Comparison of ENCODE assay signal across 15 cellular contexts in the genomic region with DNA sequence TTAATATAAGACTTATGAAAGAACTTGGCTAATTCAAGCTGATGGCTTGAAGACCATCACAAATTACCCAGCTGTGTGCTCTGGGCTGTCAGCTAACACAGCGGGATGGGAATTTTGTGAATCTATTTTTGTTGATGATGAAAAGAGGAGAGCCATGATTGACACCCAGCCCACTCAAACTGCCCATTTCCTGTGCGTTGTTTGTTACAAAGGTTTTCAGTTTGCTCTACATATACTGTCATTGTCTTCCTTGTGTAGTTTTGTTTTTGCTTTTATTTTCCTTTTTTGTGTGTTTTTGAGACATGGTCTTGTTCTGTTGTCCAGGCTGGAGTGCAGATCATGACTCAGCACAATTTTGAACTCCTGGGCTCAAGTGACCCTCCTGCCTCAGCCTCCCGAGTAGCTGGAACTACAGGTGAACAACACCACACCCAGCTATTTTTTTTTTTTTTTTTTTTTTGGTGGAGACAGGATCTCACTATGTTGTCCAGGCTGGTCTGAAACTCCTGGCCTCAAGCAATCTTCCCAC.
DNase-seq lines count a peak whose midpoint lies in the region; ATAC-seq, FAIRE-seq and TF ChIP-seq lines count a peak whose summit lies in the region.
"Had no signal": no experiment of that assay in that cellular context is flagged by ENCODE, and none has a peak within 500 bp of the region (broad histone marks: within the 10 kb centered on the region; RNA-seq: fewer than 3 reads in every experiment).

No MANE protein-coding gene starts in this region.

- no peaks in the 10 kb centered on the region for H3K4me1 ChIP-seq in A673 (ENCODE audit: insufficient read depth, low read length, poor library complexity, severe bottlenecking)
- H3K4me1 ChIP-seq in endodermal cell (ENCODE audit: control insufficient read depth, insufficient read depth, low read length) = no peaks in the 10 kb centered on the region

- POLR2A ChIA-PET in A673 (lab: Charles Lee; ENCODE audit: low non-redundant PET) = no interaction called here

- in situ Hi-C loops in ACHN (cut with HindIII; ENCODE audit: low pct_ligation_motif_present, low pct_unique_long_range_greater_than_20kb, low sequenced_read_pairs) = no loop called here

- no peak overlapping the region for H3K9ac ChIP-seq in endodermal cell (ENCODE audit: extremely low read depth, low read length, poor library complexity, severe bottlenecking)

- no peak for FAIRE-seq in D721Med (lab: Jason Lieb, UNC)
- FAIRE-seq: A204.1, GM12892, H54 had no signal

- no peaks in the 10 kb centered on the region for H3K4me1 Mint-ChIP-seq in endodermal cell

- ATAC-seq in HG03439 (IDR thresholded peaks at IDR 0.05; ENCODE audit: unreplicated experiment) = peak; percentile 73

- H3K9me3 ChIP-seq in A673 (ENCODE audit: low read depth, low read length, poor library complexity, severe bottlenecking) (no peaks in the 10 kb centered on the region), endodermal cell (ENCODE audit: control insufficient read depth, low read length) (no peaks in the 10 kb centered on the region)

- H3K36me3 Mint-ChIP-seq in endodermal cell (ENCODE audit: low read depth) = no peaks in the 10 kb centered on the region

- H3K4me3 ChIP-seq in A673 (ENCODE audit: low read depth, low read length, poor library complexity, severe bottlenecking) (no peak overlapping the region), GM12865 (ENCODE audit: low read depth, low read length) (no peak overlapping the region), endodermal cell (ENCODE audit: low read length) (no peak overlapping the region)

- no peaks in the 10 kb centered on the region for H3K27me3 Mint-ChIP-seq in endodermal cell (ENCODE audit: insufficient read depth)

- H3K27ac ChIP-seq in A673 (ENCODE audit: low read depth, low read length, poor library complexity, severe bottlenecking) = no peak overlapping the region
- no peak overlapping the region for H3K27ac ChIP-seq in endodermal cell (ENCODE audit: low read depth, low read length)

- H3K4me3 Mint-ChIP-seq in endodermal cell = no peak overlapping the region
- H3K4me3 Mint-ChIP-seq: CD4-positive, alpha-beta T cell had no signal

- no peak for TF ChIP-seq CTCF in A673 (conservative IDR thresholded peaks at IDR 0.05; ENCODE audit: low read depth, low read length)
- no peak for TF ChIP-seq CTCF in GM12865 (IDR thresholded peaks at IDR 0.05; ENCODE audit: insufficient read depth, low read depth, low read length, missing control alignments)
- TF ChIP-seq CTCF in endodermal cell (conservative IDR thresholded peaks at IDR 0.05) = no peak
- no peak for TF ChIP-seq CTCF in D721Med (IDR thresholded peaks at IDR 0.05; ENCODE audit: insufficient read depth, missing control alignments)

- no TSS peak for BruUV-seq in A673 (replicated peaks; lab: Mats Ljungman, UMichigan)

- peak overlapping the region; percentile 46 for H3K27ac Mint-ChIP-seq in endodermal cell
- H3K27ac Mint-ChIP-seq: CD4-positive, alpha-beta T cell had no signal

- DNase-seq in A673 (ENCODE audit: low spot score) (peak; percentile 19), GM12865 (ENCODE audit: low read depth) (peak; percentile 12), endodermal cell (no peak), ACHN (no peak), D721Med (ENCODE audit: insufficient read length, low spot score) (no peak), kidney glomerular epithelial cell (lab: John Stamatoyannopoulos, UW) (no peak)
- DNase-seq: AML-193; C1 segment of cervical spinal cord; Calu3; CD4-positive, alpha-beta T cell; DMS79 had no signal

- WGBS in endodermal cell (ENCODE audit: insufficient coverage in 1 of 2, insufficient read length in 1 of 2), 2 experiments = 91% methylated on average over 3 of the region's 3 CpGs; no CpG with 5 or more reads in 1 of the 2 experiments

- no peaks in the 10 kb centered on the region for H3K27me3 ChIP-seq in A673 (replicated peaks; ENCODE audit: insufficient read depth, low read depth, low read length, poor library complexity)
- no peaks in the 10 kb centered on the region for H3K27me3 ChIP-seq in endodermal cell (ENCODE audit: control insufficient read depth, insufficient read depth, low read length, poor library complexity, severe bottlenecking)

- H3K9me3 Mint-ChIP-seq in endodermal cell = peaks cover 1% of the 10 kb centered on the region
- H3K9me3 Mint-ChIP-seq: CD4-positive, alpha-beta T cell had no signal

- intact Hi-C loops in A673 (cut with micrococcal nuclease; ENCODE audit: unreplicated experiment) = no loop called here

- CTCF ChIA-PET in A673 (lab: Charles Lee) = no interaction called here

- H3K36me3 ChIP-seq in A673 (ENCODE audit: insufficient read depth, low read length, poor library complexity, severe bottlenecking) (no peaks in the 10 kb centered on the region), endodermal cell (ENCODE audit: control insufficient read depth, insufficient read depth, low read length) (no peaks in the 10 kb centered on the region)

Comparison
In these comparisons a context has a peak if more than half of its experiments do, and no peak if none do; other contexts are left out.
1. DNase-seq: peak in A673 (single experiment) and GM12865 (single experiment); none in endodermal cell (single experiment), ACHN (single experiment), D721Med (single experiment) and kidney glomerular epithelial cell (single experiment).